Comparison of ENCODE assay signal across 8 cellular contexts in genomic region chr16:81446318-81447275, GRCh38. TPM values are rescaled to one million over a fixed set of nuclear protein-coding genes. Genes with fewer than 3 reads are reported as not detected.
DNase-seq lines count a peak whose midpoint lies in the region; ATAC-seq and TF ChIP-seq lines count a peak whose summit lies in the region.

No MANE protein-coding gene starts in this region.

- ATAC-seq in stimulated activated memory B cell treated with anti-CD40 and anti-IgM and Interleukin-4, amounts not matched to agents 10 μg/mL and 1 μg/mL and 100 μg/mL, for 72 hours = no peak
- no peak for ATAC-seq in HG03571 (IDR thresholded peaks at IDR 0.05; ENCODE audit: unreplicated experiment)

- peak overlapping the region; percentile 99 for H3K27ac Mint-ChIP-seq in Calu3 (ENCODE audit: unreplicated experiment)
- H3K27ac Mint-ChIP-seq in stimulated activated memory B cell treated with anti-CD40 and anti-IgM and Interleukin-4, amounts not matched to agents 10 μg/mL and 1 μg/mL and 100 μg/mL, for 72 hours = peak overlapping the region; percentile 84

- peaks cover 53% of the 10 kb centered on the region for H3K36me3 Mint-ChIP-seq in Calu3 (ENCODE audit: insufficient read depth, unreplicated experiment)
- peaks cover 26% of the 10 kb centered on the region for H3K36me3 Mint-ChIP-seq in stimulated activated memory B cell treated with anti-CD40 and anti-IgM and Interleukin-4, amounts not matched to agents 10 μg/mL and 1 μg/mL and 100 μg/mL, for 72 hours

- H3K9me3 ChIP-seq in HUES64 (ENCODE audit: insufficient read depth, low read depth, low read length) (no peaks in the 10 kb centered on the region), adipocyte (ENCODE audit: control insufficient read depth, low read length) (no peaks in the 10 kb centered on the region), iPS-20b (ENCODE audit: insufficient read depth, low read depth, low read length) (no peaks in the 10 kb centered on the region)

- H3K27ac ChIP-seq in HUES64 (ENCODE audit: low read depth, low read length) (peak overlapping the region; percentile 34; the same call in 1 of the 2 replicates), iPS-20b (ENCODE audit: low read length) (peak overlapping the region; percentile 58)

- DNase-seq in Calu3 (peak; percentile 65), adipocyte (ENCODE audit: low read depth) (peak; percentile 63), NCI-H2029 (lab: John Stamatoyannopoulos, UW) (no peak)
- DNase-seq in stimulated activated CD4-positive, alpha-beta T cell treated with anti-CD3 and anti-CD28 coated beads, Interleukin-2, amount 100 ng/mL, for 48 hours = no peak

- intact Hi-C loops in Calu3 (cut with micrococcal nuclease; ENCODE audit: unreplicated experiment) = loop anchor here (2.0 to 5.0 kb wide), 3 partner anchors 46 to 140 kb away; no protein-coding TSS in a partner anchor

- H3K9ac ChIP-seq in HUES64 (ENCODE audit: low read depth, low read length) (peak overlapping the region; percentile 70), adipocyte (ENCODE audit: low read length) (peak overlapping the region; percentile 94), iPS-20b (ENCODE audit: low read depth, low read length) (peak overlapping the region; percentile 92)

- no peak for TF ChIP-seq CTCF in Calu3 (IDR thresholded peaks at IDR 0.05; ENCODE audit: unreplicated experiment)

- peaks cover 67% of the 10 kb centered on the region for H3K4me1 Mint-ChIP-seq in Calu3 (ENCODE audit: low read depth, unreplicated experiment)
- peaks cover 70% of the 10 kb centered on the region for H3K4me1 Mint-ChIP-seq in stimulated activated memory B cell treated with anti-CD40 and anti-IgM and Interleukin-4, amounts not matched to agents 10 μg/mL and 1 μg/mL and 100 μg/mL, for 72 hours

- H3K36me3 ChIP-seq in HUES64 (ENCODE audit: insufficient read depth, low read length) (no peaks in the 10 kb centered on the region), adipocyte (ENCODE audit: control insufficient read depth, insufficient read depth, low read length, severe bottlenecking) (no peaks in the 10 kb centered on the region), iPS-20b (ENCODE audit: insufficient read depth, low read depth, low read length) (no peaks in the 10 kb centered on the region)

- H3K4me3 ChIP-seq in HUES64 (ENCODE audit: low read length) (peak overlapping the region; percentile 67), adipocyte (ENCODE audit: low read length) (peak overlapping the region; percentile 97), iPS-20b (ENCODE audit: low read length) (peak overlapping the region; percentile 89)

- no peaks in the 10 kb centered on the region for H3K27me3 Mint-ChIP-seq in Calu3 (ENCODE audit: unreplicated experiment)
- H3K27me3 Mint-ChIP-seq in stimulated activated memory B cell treated with anti-CD40 and anti-IgM and Interleukin-4, amounts not matched to agents 10 μg/mL and 1 μg/mL and 100 μg/mL, for 72 hours = no peaks in the 10 kb centered on the region

- H3K4me1 ChIP-seq in HUES64 (ENCODE audit: insufficient read depth, low read length) (peaks cover 42% of the 10 kb centered on the region), adipocyte (ENCODE audit: control insufficient read depth, insufficient read depth, low read length) (peaks cover 27% of the 10 kb centered on the region), iPS-20b (ENCODE audit: insufficient read depth, low read length) (peaks cover 28% of the 10 kb centered on the region)

- 9% methylated on average over 31 of the region's 31 CpGs for WGBS in HUES64

- BruUV-seq in Calu3 (replicated peaks; lab: Mats Ljungman, UMichigan) = TSS peak; percentile 30

- CTCF ChIA-PET in Calu3 (lab: Charles Lee) = interaction anchor here (0.6 kb wide), 1 partner anchor 20 kb away, joined by 4 read pairs; no protein-coding TSS in a partner anchor

- H3K27me3 ChIP-seq in HUES64 (ENCODE audit: insufficient read depth, low read length) = peaks cover 3% of the 10 kb centered on the region; the same call in 1 of the 2 replicates
- no peaks in the 10 kb centered on the region for H3K27me3 ChIP-seq in adipocyte (replicated peaks; ENCODE audit: control insufficient read depth, insufficient read depth, low read length)
- peaks cover 24% of the 10 kb centered on the region for H3K27me3 ChIP-seq in iPS-20b (ENCODE audit: insufficient read depth, low read length)

- H3K9me3 Mint-ChIP-seq in Calu3 (ENCODE audit: low read depth, unreplicated experiment) = no peaks in the 10 kb centered on the region
- peaks cover 3% of the 10 kb centered on the region for H3K9me3 Mint-ChIP-seq in stimulated activated memory B cell treated with anti-CD40 and anti-IgM and Interleukin-4, amounts not matched to agents 10 μg/mL and 1 μg/mL and 100 μg/mL, for 72 hours

- peak overlapping the region; percentile 100 for H3K4me3 Mint-ChIP-seq in Calu3 (ENCODE audit: low read depth, unreplicated experiment)
- peak overlapping the region; percentile 92 for H3K4me3 Mint-ChIP-seq in stimulated activated memory B cell treated with anti-CD40 and anti-IgM and Interleukin-4, amounts not matched to agents 10 μg/mL and 1 μg/mL and 100 μg/mL, for 72 hours

RNA-seq across cellular contexts. Expression of gene CMIP, which starts 2.0 kb away (rescaled TPM):
- total RNA-seq in Calu3 (2022) = 79.9 and 82.7 TPM in 2 replicates
- 23.9 TPM for polyA plus RNA-seq in HUES64 (2013, experiment 1 of 2)
- 30.1 TPM for polyA plus RNA-seq in HUES64 (2013, experiment 2 of 2)

Comparison
In these comparisons a context has a peak if more than half of its experiments do, and no peak if none do; other contexts are left out.
1. DNase-seq: peak in Calu3 (single experiment) and adipocyte (single experiment); none in NCI-H2029 (single experiment) and stimulated activated CD4-positive, alpha-beta T cell treated with anti-CD3 and anti-CD28 coated beads, Interleukin-2, amount 100 ng/mL, for 48 hours (0 of 2).
2. Peak in every context shown above with its lines, with median percentiles within 50 percentile points of each other: H3K4me3 ChIP-seq and H3K9ac ChIP-seq.